7 cellular contexts compared by ENCODE assay signal in genomic region chr7:21719846-21720245, GRCh38.
"Had no signal": no experiment of that assay in that cellular context is flagged by ENCODE, and none has a peak within 500 bp of the region (broad histone marks: within the 10 kb centered on the region; RNA-seq: fewer than 3 reads in every experiment).

No MANE protein-coding gene starts in this region.

- DNase-seq: H7, HFFc6, IMR-90, KG1 had no signal

- H3K9me3 ChIP-seq: HAP-1 had no signal

- H3K36me3 ChIP-seq: HAP-1 had no signal

- H3K4me3 ChIP-seq: GM23338, HAP-1, K562 had no signal

- H3K4me2 ChIP-seq: GM23338 had no signal

- H3K4me1 ChIP-seq: HAP-1 had no signal
